Comparison of ENCODE assay signal across 9 cellular contexts in genomic region chr19:50478901-50479715, GRCh38. TPM values are rescaled to one million over a fixed set of nuclear protein-coding genes. Genes with fewer than 3 reads are reported as not detected.
DNase-seq lines count a peak whose midpoint lies in the region; ATAC-seq, FAIRE-seq and TF ChIP-seq lines count a peak whose summit lies in the region.
"Had no signal": no experiment of that assay in that cellular context is flagged by ENCODE, and none has a peak within 500 bp of the region (broad histone marks: within the 10 kb centered on the region; RNA-seq: fewer than 3 reads in every experiment).

No MANE protein-coding gene starts in this region.

- H3K36me3 Mint-ChIP-seq in HFFc6 (ENCODE audit: low read depth) (peaks cover 8% of the 10 kb centered on the region), naive B cell (peaks cover 0 to 21% of the 10 kb centered on the region in 2 donors)
- H3K36me3 Mint-ChIP-seq in activated naive CD4-positive, alpha-beta T cell treated with anti-CD3 and anti-CD28 coated beads, Interleukin-2, amount 50 U/mL, for 72 hours = peaks cover 11 to 26% of the 10 kb centered on the region in 2 donors

- H3K4me1 Mint-ChIP-seq in HFFc6 (ENCODE audit: low read depth) (peaks cover 7% of the 10 kb centered on the region; the same call in 1 of the 2 replicates), naive B cell (peaks cover 29 to 46% (median 37%) of the 10 kb centered on the region in 3 donors)

- H3K27ac Mint-ChIP-seq in HFFc6 (no peak overlapping the region), naive B cell (peak overlapping the region in 3 of 6 donors; percentile 51 to 66 (median 61))
- peak overlapping the region; percentile 52 to 53 for H3K27ac Mint-ChIP-seq in activated naive CD4-positive, alpha-beta T cell treated with anti-CD3 and anti-CD28 coated beads, Interleukin-2, amount 50 U/mL, for 72 hours

- H3K9me3 Mint-ChIP-seq in HFFc6 (no peaks in the 10 kb centered on the region), naive B cell (peaks cover 0 to 4% (median 0%) of the 10 kb centered on the region in 7 donors)
- no peaks in the 10 kb centered on the region for H3K9me3 Mint-ChIP-seq in activated naive CD4-positive, alpha-beta T cell treated with anti-CD3 and anti-CD28 coated beads, Interleukin-2, amount 50 U/mL, for 72 hours

- ATAC-seq in activated naive CD4-positive, alpha-beta T cell treated with anti-CD3 and anti-CD28 coated beads, Interleukin-2, amount 50 U/mL, for 72 hours = no peak
- ATAC-seq in naive B cell (ENCODE audit: low read depth in 2 of 2) (no peak), HG02798 (IDR thresholded peaks at IDR 0.05; ENCODE audit: poor library complexity, unreplicated experiment) (no peak)

- TF ChIP-seq CTCF in D721Med (IDR thresholded peaks at IDR 0.05; ENCODE audit: insufficient read depth, missing control alignments) (peak; percentile 77), HFFc6 (IDR thresholded peaks at IDR 0.05) (peak; percentile 76)

- no peak for FAIRE-seq in D721Med (lab: Jason Lieb, UNC)

- H3K27me3 Mint-ChIP-seq in HFFc6 (ENCODE audit: insufficient read depth) (peaks cover 4% of the 10 kb centered on the region), naive B cell (no peaks in the 10 kb centered on the region)

- no peak overlapping the region; the same call in 1 of the 2 replicates for H3K4me3 Mint-ChIP-seq in HFFc6
- peak overlapping the region in 6 of 8 donors; percentile 10 to 71 (median 18) for H3K4me3 Mint-ChIP-seq in naive B cell

- DNase-seq in D721Med (ENCODE audit: insufficient read length, low spot score) = no peak
- DNase-seq in HFFc6 = no peak
- DNase-seq in activated naive CD4-positive, alpha-beta T cell treated with anti-CD3 and anti-CD28 coated beads, Interleukin-2, amount 50 U/mL, for 72 hours (ENCODE audit: low spot score in 2 of 2) = no peak
- DNase-seq in naive B cell = no peak
- DNase-seq in ureter (ENCODE audit: low spot score) = no peak
- DNase-seq in pons (ENCODE audit: low spot score) = no peak
- DNase-seq: NCI-H524 had no signal

RNA-seq across cellular contexts. Expression of gene GARIN5A, which starts 2.5 kb away (rescaled TPM):
- 1 to 10 TPM in 1 of 6 experiments, under 1 TPM in 4, not detected in 1; 0.16 to 1.5 (median 0.28) TPM for total RNA-seq in HFFc6 (2021; fragmentation: NEBNext Ultra II Directional; extraction: Animal tissue kit (Norgen Biotek cat#: 25700))
- total RNA-seq in activated naive CD4-positive, alpha-beta T cell treated with anti-CD3 and anti-CD28 coated beads, Interleukin-2, amount 50 U/mL, for 72 hours = under 1 TPM; 0.60 to 0.96 TPM
- 1 to 10 TPM in 1 of 6 donors, under 1 TPM in 4, not detected in 1; 0.38 to 2.2 (median 0.50) TPM for polyA plus RNA-seq in naive B cell (ENCODE audit: low read depth in 6 of 6)
- 1.9 TPM for total RNA-seq in ureter

RNA-seq across cellular contexts. Expression of gene EMC10, which starts 2.8 kb away (rescaled TPM):
- total RNA-seq in HFFc6 (2021; fragmentation: NEBNext Ultra II Directional; extraction: Animal tissue kit (Norgen Biotek cat#: 25700)) = 100 to 1,000 TPM in 2 of 6 experiments, 10 to 100 TPM in 4; 49.1 to 113 (median 55.2) TPM
- 10 to 100 TPM; 27.3 to 45.5 TPM for total RNA-seq in activated naive CD4-positive, alpha-beta T cell treated with anti-CD3 and anti-CD28 coated beads, Interleukin-2, amount 50 U/mL, for 72 hours
- 10 to 100 TPM in 1 of 6 donors, 1 to 10 TPM in 5; 7.0 to 11.9 (median 8.6) TPM for polyA plus RNA-seq in naive B cell (ENCODE audit: low read depth in 6 of 6)
- total RNA-seq in ureter = 94.0 TPM

RNA-seq across cellular contexts. Expression of gene JOSD2, which starts 31.9 kb away (rescaled TPM):
- total RNA-seq in HFFc6 (2021; fragmentation: NEBNext Ultra II Directional; extraction: Animal tissue kit (Norgen Biotek cat#: 25700)) = 10 to 100 TPM; 62.7 to 86.3 (median 72.8) TPM
- total RNA-seq in activated naive CD4-positive, alpha-beta T cell treated with anti-CD3 and anti-CD28 coated beads, Interleukin-2, amount 50 U/mL, for 72 hours = 10 to 100 TPM; 27.6 to 29.5 TPM
- polyA plus RNA-seq in naive B cell (ENCODE audit: low read depth in 6 of 6) = 10 to 100 TPM in 5 of 6 donors, 1 to 10 TPM in 1; 9.8 to 20.7 (median 12.2) TPM
- 26.6 TPM for total RNA-seq in ureter

RNA-seq across cellular contexts. Expression of gene ASPDH, which starts 34.6 kb away (rescaled TPM):
- total RNA-seq in HFFc6 (2021; fragmentation: NEBNext Ultra II Directional; extraction: Animal tissue kit (Norgen Biotek cat#: 25700)) = not detected
- total RNA-seq in activated naive CD4-positive, alpha-beta T cell treated with anti-CD3 and anti-CD28 coated beads, Interleukin-2, amount 50 U/mL, for 72 hours = not detected
- polyA plus RNA-seq in naive B cell (ENCODE audit: low read depth in 6 of 6) = not detected
- not detected for total RNA-seq in ureter
- polyA plus RNA-seq: esophagus had no signal

RNA-seq across cellular contexts. Expression of gene MYBPC2, which starts 46.4 kb away (rescaled TPM):
- total RNA-seq in HFFc6 (2021; fragmentation: NEBNext Ultra II Directional; extraction: Animal tissue kit (Norgen Biotek cat#: 25700)) = not detected
- 1 to 10 TPM in 1 of 2 donors, under 1 TPM in 1; 0.91 to 1.9 TPM for total RNA-seq in activated naive CD4-positive, alpha-beta T cell treated with anti-CD3 and anti-CD28 coated beads, Interleukin-2, amount 50 U/mL, for 72 hours
- 1 to 10 TPM in 3 of 6 donors, under 1 TPM in 2, not detected in 1; 0.44 to 6.6 (median 1.2) TPM for polyA plus RNA-seq in naive B cell (ENCODE audit: low read depth in 6 of 6)
- total RNA-seq in ureter = 0.52 TPM
